In the genomic region with DNA sequence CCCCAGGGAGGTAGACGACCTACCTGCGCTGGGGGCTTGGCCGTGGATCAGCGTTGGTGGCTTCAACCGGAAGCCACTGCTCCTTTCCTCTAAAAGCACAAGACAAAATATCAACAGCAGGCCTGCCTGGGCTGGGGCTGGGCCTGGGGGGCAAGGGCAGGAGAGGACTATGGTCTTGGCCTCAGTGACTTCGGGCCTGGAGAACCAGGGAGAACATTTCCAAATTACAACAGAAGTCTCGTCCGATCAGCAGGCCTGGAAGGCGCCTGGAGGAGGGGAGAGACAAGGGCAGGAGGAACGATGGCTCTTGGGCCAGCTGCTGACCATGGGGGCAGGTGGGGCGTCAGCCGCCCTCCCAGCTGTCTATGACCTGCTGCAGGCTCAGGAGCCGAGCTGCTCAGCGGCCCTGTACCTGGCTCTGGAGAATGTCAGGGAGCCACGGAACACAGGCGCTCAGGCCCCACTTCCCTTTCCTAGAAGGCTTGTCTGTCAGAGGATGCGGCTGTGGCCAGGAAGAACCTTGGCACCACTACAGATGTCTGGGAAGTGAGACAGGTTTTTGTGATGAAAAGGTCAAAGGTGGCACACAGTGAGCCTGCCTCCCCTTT, we compare ENCODE assay signal across 1 cellular context.
TF ChIP-seq lines count a peak whose summit lies in the region.

No MANE protein-coding gene starts in this region.

TF ChIP-seq in IMR-90, 13 proteins besides CTCF, POLR2A, EP300 and RAD21:
- TF ChIP-seq FOS (IDR thresholded peaks at IDR 0.05; ENCODE audit: low read depth, low read length) (no peak), MXI1 (IDR thresholded peaks at IDR 0.05; ENCODE audit: borderline replicate concordance, low read depth, low read length) (no peak), BHLHE40 (IDR thresholded peaks at IDR 0.05; ENCODE audit: low read depth, low read length) (no peak), SMC3 (IDR thresholded peaks at IDR 0.05; ENCODE audit: low read depth, low read length) (no peak), MAZ (IDR thresholded peaks at IDR 0.05; ENCODE audit: borderline replicate concordance, low read depth, low read length) (no peak), NFE2L2 (IDR thresholded peaks at IDR 0.05; ENCODE audit: low read depth, low read length) (no peak), ELK1 (IDR thresholded peaks at IDR 0.05; ENCODE audit: borderline replicate concordance, low read depth, low read length) (no peak), CEBPB (IDR thresholded peaks at IDR 0.05; ENCODE audit: low read depth, low read length) (no peak), RCOR1 (IDR thresholded peaks at IDR 0.05; ENCODE audit: insufficient replicate concordance, low read length) (no peak)
TF ChIP-seq in IMR-90: peak in this region for 0.
